Comparison of ENCODE assay signal across 19 cellular contexts in the genomic region with DNA sequence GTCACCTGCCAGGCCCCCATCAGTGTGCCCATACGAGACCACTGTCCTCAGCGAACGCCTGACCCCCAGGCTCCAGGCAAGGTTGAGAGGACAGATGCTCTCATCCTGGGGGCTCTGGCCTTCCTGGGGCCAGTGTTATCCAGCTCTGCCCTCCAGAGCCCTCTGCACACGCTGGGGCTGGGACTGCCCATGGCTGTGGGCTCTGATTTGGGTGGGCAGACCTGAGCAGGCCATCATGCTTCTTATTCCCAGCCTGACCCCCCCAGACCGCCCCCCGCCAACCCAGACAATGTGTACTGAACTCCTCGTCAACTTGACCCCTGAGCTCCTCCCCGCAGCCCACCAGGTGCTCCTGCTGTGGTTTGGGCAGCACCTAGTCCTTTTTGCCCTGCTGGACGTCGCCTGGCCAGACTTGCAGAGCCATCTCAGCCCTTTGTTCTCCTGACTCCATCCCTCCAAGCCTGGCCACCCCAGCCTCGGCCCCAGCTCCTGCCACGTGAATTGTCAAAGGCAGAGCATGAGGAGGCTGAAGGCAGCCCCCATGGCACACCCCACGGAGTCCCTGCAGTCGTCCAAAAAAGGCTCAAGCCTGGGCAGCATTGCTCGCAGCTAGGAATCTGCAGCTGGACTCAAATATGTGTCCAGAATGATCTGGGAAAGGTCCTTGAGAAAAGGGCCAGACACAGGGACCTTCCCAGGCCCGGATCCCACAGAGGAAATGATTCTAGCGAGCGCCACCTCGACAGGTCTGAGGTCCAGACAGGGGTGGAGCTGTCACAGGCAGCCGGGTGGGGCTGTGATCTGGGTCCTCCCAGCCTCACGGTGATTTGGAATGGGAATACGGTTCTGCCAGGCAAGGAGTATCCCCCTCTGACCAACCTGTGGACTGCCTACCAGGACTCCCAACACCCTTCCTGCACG.
DNase-seq lines count a peak whose midpoint lies in the region; ATAC-seq and TF ChIP-seq lines count a peak whose summit lies in the region.
"Had no signal": no experiment of that assay in that cellular context is flagged by ENCODE, and none has a peak within 500 bp of the region (broad histone marks: within the 10 kb centered on the region; RNA-seq: fewer than 3 reads in every experiment).

No MANE protein-coding gene starts in this region.

- no peak for ATAC-seq in activated CD4-positive, CD25-positive, alpha-beta regulatory T cell treated with anti-CD3 and anti-CD28 coated beads, Interleukin-2, amount 50 U/mL, for 24 hours
- no peak for ATAC-seq in RWPE2 (ENCODE audit: low read depth)
- no peak for ATAC-seq in GM18502 (IDR thresholded peaks at IDR 0.05; ENCODE audit: poor library complexity, unreplicated experiment)
- no peak for ATAC-seq in GM18909 (IDR thresholded peaks at IDR 0.05; ENCODE audit: poor library complexity, unreplicated experiment)
- no peak for ATAC-seq in GM21717 (IDR thresholded peaks at IDR 0.05; ENCODE audit: unreplicated experiment)

- TF ChIP-seq CTCF in RWPE2 (IDR thresholded peaks at IDR 0.05; ENCODE audit: poor library complexity, severe bottlenecking): no peak

- H3K36me3 ChIP-seq in RWPE2 (ENCODE audit: low read depth) (no peaks in the 10 kb centered on the region), skeletal muscle tissue (ENCODE audit: control insufficient read depth in 3 of 3, insufficient read depth in 3 of 3, low read length in 3 of 3) (no peaks in the 10 kb centered on the region)
- H3K36me3 ChIP-seq: ascending aorta had no signal

- H3K9me3 ChIP-seq in RWPE2 (ENCODE audit: severe bottlenecking): no peaks in the 10 kb centered on the region
- H3K9me3 ChIP-seq in skeletal muscle tissue (ENCODE audit: control insufficient read depth in 3 of 3, low read length in 3 of 3): no peaks in the 10 kb centered on the region
- H3K9me3 ChIP-seq: ascending aorta had no signal

- no peaks in the 10 kb centered on the region for H3K4me1 ChIP-seq in RWPE2 (ENCODE audit: insufficient read depth, poor library complexity, severe bottlenecking)
- H3K4me1 ChIP-seq in skeletal muscle tissue (ENCODE audit: control insufficient read depth in 3 of 3, insufficient read depth in 3 of 3, low read length in 3 of 3): peaks cover 5 to 18% (median 11%) of the 10 kb centered on the region in 3 donors
- H3K4me1 ChIP-seq: ascending aorta had no signal

- DNase-seq in activated CD4-positive, CD25-positive, alpha-beta regulatory T cell treated with anti-CD3 and anti-CD28 coated beads, Interleukin-2, amount 50 U/mL, for 72 hours: peak; percentile 15
- DNase-seq in RWPE2 (ENCODE audit: low spot score) (peak; percentile 64), islet precursor cell (peak; percentile 38)
- DNase-seq: 8988T; activated CD4-positive, alpha-beta T cell treated with anti-CD3 and anti-CD28 coated beads, Interleukin-2, amount 10 ng/mL, durations not matched to agents 7 days and 5 days; CD4-positive, CD25-positive, alpha-beta regulatory T cell; dermis blood vessel endothelial cell; DND-41; MM.1S; NCI-H2029 treated with DMSO at 0.1 percent for 48 hours; NCI-H774; occipital lobe had no signal

- H3K27me3 ChIP-seq in RWPE2 (ENCODE audit: insufficient read depth, poor library complexity, severe bottlenecking) (no peaks in the 10 kb centered on the region), skeletal muscle tissue (ENCODE audit: control insufficient read depth in 3 of 3, insufficient read depth in 3 of 3, low read length in 3 of 3) (no peaks in the 10 kb centered on the region)
- H3K27me3 ChIP-seq: ascending aorta had no signal

- H3K27ac ChIP-seq in RWPE2 (ENCODE audit: poor library complexity, severe bottlenecking) (no peak overlapping the region), skeletal muscle tissue (ENCODE audit: low read depth, low read length) (peak overlapping the region; percentile 44)
- H3K27ac ChIP-seq: ascending aorta, RWPE1 had no signal

- H3K4me3 ChIP-seq in RWPE2 (ENCODE audit: severe bottlenecking) (no peak overlapping the region), skeletal muscle tissue (ENCODE audit: low read length in 3 of 3) (no peak overlapping the region)
- H3K4me3 ChIP-seq: ascending aorta had no signal

- no peak overlapping the region for H3K9ac ChIP-seq in skeletal muscle tissue (ENCODE audit: low read depth in 1 of 3, low read length in 3 of 3)
